Comparison of ENCODE assay signal across 1 cellular context in genomic region chr15:89576417-89576773, GRCh38.
TF ChIP-seq lines count a peak whose summit lies in the region.

No MANE protein-coding gene starts in this region.

TF ChIP-seq in K562, 482 proteins besides CTCF, POLR2A, EP300 and RAD21 (continued from another document):
- TF ChIP-seq ZNF274 (IDR thresholded peaks at IDR 0.05; ENCODE audit: borderline replicate concordance, low read depth, low read length) (no peak), ARID3B (CRISPR knock-in tag; IDR thresholded peaks at IDR 0.05; ENCODE audit: borderline replicate concordance) (no peak), ZNF830 (CRISPR knock-in tag; IDR thresholded peaks at IDR 0.05) (no peak), EGR1 (conservative IDR thresholded peaks at IDR 0.05) (no peak)
